ENCODE assay signal across 21 cellular contexts in genomic region chr15:82100116-82100795, GRCh38. TPM values are rescaled to one million over a fixed set of nuclear protein-coding genes. Genes with fewer than 3 reads are reported as not detected.
DNase-seq lines count a peak whose midpoint lies in the region; ATAC-seq, FAIRE-seq and TF ChIP-seq lines count a peak whose summit lies in the region.
"Had no signal": no experiment of that assay in that cellular context is flagged by ENCODE, and none has a peak within 500 bp of the region (broad histone marks: within the 10 kb centered on the region; RNA-seq: fewer than 3 reads in every experiment).

No MANE protein-coding gene starts in this region.

- H3K4me1 Mint-ChIP-seq in astrocyte (ENCODE audit: low read depth, unreplicated experiment): peaks cover 16% of the 10 kb centered on the region
- H3K4me1 Mint-ChIP-seq: CD8-positive, alpha-beta memory T cell had no signal

- H4K20me1 ChIP-seq in astrocyte (ENCODE audit: insufficient read depth, low read length): no peaks in the 10 kb centered on the region

- H3K79me2 ChIP-seq in astrocyte (ENCODE audit: insufficient read depth, low read length): no peaks in the 10 kb centered on the region

- no peak overlapping the region for H3K27ac ChIP-seq in astrocyte (ENCODE audit: low read depth, low read length)
- H3K27ac ChIP-seq: brain microvascular endothelial cell, HL-60, neutrophil, tibial nerve had no signal

- no peaks in the 10 kb centered on the region for H3K27me3 ChIP-seq in astrocyte (ENCODE audit: insufficient read depth, low read length)
- H3K27me3 ChIP-seq: brain microvascular endothelial cell, neutrophil, tibial nerve had no signal

- no peak overlapping the region for H3K9ac ChIP-seq in astrocyte (ENCODE audit: low read length)

- no peak overlapping the region for H3K4me3 Mint-ChIP-seq in astrocyte (ENCODE audit: unreplicated experiment)
- H3K4me3 Mint-ChIP-seq: CD8-positive, alpha-beta memory T cell; HFFc6 had no signal

- H3K27me3 Mint-ChIP-seq in astrocyte (ENCODE audit: low read depth, unreplicated experiment): peaks cover 2% of the 10 kb centered on the region

- no peak for TF ChIP-seq CTCF in astrocyte (IDR thresholded peaks at IDR 0.05; ENCODE audit: insufficient read depth, low read depth, low read length)

- FAIRE-seq in astrocyte (lab: Jason Lieb, UNC): no peak
- FAIRE-seq: A204.1, G401.6 had no signal

- DNase-seq in NCI-H510A treated with DMSO at 0.1 percent for 48 hours (lab: John Stamatoyannopoulos, UW): peak; percentile 4
- no peak for DNase-seq in NCI-H510A (lab: John Stamatoyannopoulos, UW)
- no peak for DNase-seq in astrocyte (ENCODE audit: low read depth)
- DNase-seq in left kidney (ENCODE audit: low read depth, low spot score): peak; percentile 87
- DNase-seq in activated CD4-positive, CD25-positive, alpha-beta regulatory T cell (lab: John Stamatoyannopoulos, UW): no peak
- no peak for DNase-seq in COR-L47 (lab: John Stamatoyannopoulos, UW)
- DNase-seq: activated naive CD4-positive, alpha-beta T cell treated with anti-CD3 and anti-CD28 coated beads, Interleukin-2, amount 50 U/mL, for 16 hours; brain microvascular endothelial cell; CD8-positive, alpha-beta memory T cell; HFFc6; KBM-7; NCI-H1048; SHP77 treated with DMSO at 0.1 percent for 48 hours; T-helper 2 cell had no signal

- no peak overlapping the region for H3K4me3 ChIP-seq in astrocyte (ENCODE audit: insufficient read depth, low read depth, low read length)
- H3K4me3 ChIP-seq: tibial nerve had no signal

- no peaks in the 10 kb centered on the region for H3K9me3 ChIP-seq in astrocyte (ENCODE audit: insufficient read depth, low read depth, low read length)
- H3K9me3 ChIP-seq: neutrophil, tibial nerve had no signal

- no peak overlapping the region for H3K4me2 ChIP-seq in astrocyte (ENCODE audit: low read length)

- ATAC-seq in GM21786 (IDR thresholded peaks at IDR 0.05; ENCODE audit: unreplicated experiment) (no peak), HG03342 (IDR thresholded peaks at IDR 0.05; ENCODE audit: unreplicated experiment) (no peak)

- no peaks in the 10 kb centered on the region for H3K36me3 ChIP-seq in astrocyte (ENCODE audit: insufficient read depth, low read length)
- H3K36me3 ChIP-seq: neutrophil, tibial nerve had no signal

- H3K27ac Mint-ChIP-seq in astrocyte (ENCODE audit: unreplicated experiment): peak overlapping the region; percentile 63
- H3K27ac Mint-ChIP-seq: HFFc6 had no signal

- H3K36me3 Mint-ChIP-seq in astrocyte (ENCODE audit: low read depth, unreplicated experiment): peaks cover 33% of the 10 kb centered on the region
- H3K36me3 Mint-ChIP-seq: CD8-positive, alpha-beta memory T cell had no signal

- H3K9me3 Mint-ChIP-seq in astrocyte (ENCODE audit: unreplicated experiment): peaks cover 5% of the 10 kb centered on the region
- H3K9me3 Mint-ChIP-seq: HFFc6 had no signal

- peaks cover 3% of the 10 kb centered on the region for H3K4me1 ChIP-seq in astrocyte (ENCODE audit: insufficient read depth, low read length)
- H3K4me1 ChIP-seq: tibial nerve had no signal

- no peak overlapping the region for H2AFZ ChIP-seq in astrocyte (ENCODE audit: low read depth, low read length)

RNA-seq across cellular contexts. Expression of gene MEX3B, which starts 54.4 kb away (rescaled TPM):
- total RNA-seq in astrocyte: 18.7 and 19.1 TPM in 2 replicates

Comparison
In these comparisons a context has a peak if more than half of its experiments do, and no peak if none do; other contexts are left out.
1. DNase-seq: peak in NCI-H510A treated with DMSO at 0.1 percent for 48 hours (single experiment) and left kidney (single experiment); none in NCI-H510A (single experiment), astrocyte (single experiment), activated CD4-positive, CD25-positive, alpha-beta regulatory T cell (0 of 4) and COR-L47 (single experiment).